ENCODE assay signal across 37 cellular contexts in the genomic region with DNA sequence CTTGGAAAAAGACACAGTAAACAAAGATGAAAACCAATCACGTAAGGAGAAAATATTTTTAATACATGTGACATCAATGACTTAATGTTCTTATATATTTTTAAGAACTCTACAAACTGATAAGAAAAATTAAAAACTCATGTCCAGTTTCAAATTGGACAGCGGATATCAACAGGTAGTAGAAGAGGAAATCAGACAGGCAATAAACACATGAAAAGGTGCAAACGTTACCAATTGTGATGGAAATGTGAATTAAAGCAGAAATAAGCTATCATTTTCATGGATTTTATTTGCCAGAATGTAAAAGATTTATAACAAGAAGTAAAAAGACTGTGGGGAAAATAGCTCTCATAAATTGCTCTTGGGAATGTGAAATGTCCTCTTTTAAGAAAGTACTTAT.
"Had no signal": no experiment of that assay in that cellular context is flagged by ENCODE, and none has a peak within 500 bp of the region (broad histone marks: within the 10 kb centered on the region; RNA-seq: fewer than 3 reads in every experiment).

No MANE protein-coding gene starts in this region.

- H3K27ac ChIP-seq: adrenal gland, ascending aorta, brain microvascular endothelial cell, breast epithelium, cardiac muscle cell had no signal

- H3K27me3 ChIP-seq: adrenal gland, ascending aorta, brain microvascular endothelial cell, breast epithelium, cardiac muscle cell had no signal

- H3K4me3 Mint-ChIP-seq: activated naive CD4-positive, alpha-beta T cell treated with anti-CD3 and anti-CD28 coated beads for 36 hours; activated naive CD4-positive, alpha-beta T cell treated with anti-CD3 and anti-CD28 coated beads, Interleukin-2, amount 10 ng/mL, durations not matched to agents 7 days and 5 days; activated naive CD4-positive, alpha-beta T cell treated with anti-CD3 and anti-CD28 coated beads, Interleukin-2, amount 50 U/mL, for 24 hours; activated naive CD8-positive, alpha-beta T cell; activated naive CD8-positive, alpha-beta T cell treated with anti-CD3 and anti-CD28 coated beads for 36 hours; activated naive CD8-positive, alpha-beta T cell treated with anti-CD3 and anti-CD28 coated beads, Interleukin-2, amount 10 ng/mL, durations not matched to agents 7 days and 5 days; activated naive CD8-positive, alpha-beta T cell treated with anti-CD3 and anti-CD28 coated beads, Interleukin-2, amount 50 U/mL, for 24 hours; activated T-cell treated with anti-CD3 and anti-CD28 coated beads, Interleukin-2, amount 50 U/mL, for 24 hours; activated T-cell treated with anti-CD3 and anti-CD28 coated beads, Interleukin-2, amount 50 U/mL, for 4 hours; activated T-cell treated with anti-CD3 and anti-CD28 coated beads, Interleukin-2, amount 50 U/mL, for 72 hours; activated T-helper 1 cell treated with anti-CD3 and anti-CD28 coated beads, Interleukin-12 subunit alpha, Interleukin-12 subunit beta, Interleukin-2, Interleukin-4 antibody, amounts not matched to agents 30 ng/mL and 10 ng/mL and 1 ng/mL, durations not matched to agents 14 hours and 24 hours and 36 hours; activated T-helper 17 cell treated with anti-CD3 and anti-CD28 coated beads, Interleukin-2, amount 50 U/mL, for 72 hours; brain had no signal

- H3K27me3 Mint-ChIP-seq: activated naive CD4-positive, alpha-beta T cell treated with anti-CD3 and anti-CD28 coated beads, Interleukin-2, amount 10 ng/mL, durations not matched to agents 7 days and 5 days; activated naive CD8-positive, alpha-beta T cell treated with anti-CD3 and anti-CD28 coated beads for 36 hours; activated T-helper 17 cell treated with anti-CD3 and anti-CD28 coated beads, Interleukin-2, amount 50 U/mL, for 72 hours; brain; central memory CD8-positive, alpha-beta T cell had no signal

- H3K9me3 ChIP-seq: adrenal gland, ascending aorta, breast epithelium had no signal

- H3K27ac Mint-ChIP-seq: activated naive CD4-positive, alpha-beta T cell treated with anti-CD3 and anti-CD28 coated beads for 36 hours; activated naive CD4-positive, alpha-beta T cell treated with anti-CD3 and anti-CD28 coated beads, Interleukin-2, amount 10 ng/mL, durations not matched to agents 7 days and 5 days; activated naive CD4-positive, alpha-beta T cell treated with anti-CD3 and anti-CD28 coated beads, Interleukin-2, amount 50 U/mL, for 24 hours; activated naive CD4-positive, alpha-beta T cell treated with anti-CD3 and anti-CD28 coated beads, Interleukin-2, amount 50 U/mL, for 72 hours; activated naive CD8-positive, alpha-beta T cell; activated naive CD8-positive, alpha-beta T cell treated with anti-CD3 and anti-CD28 coated beads for 36 hours; activated naive CD8-positive, alpha-beta T cell treated with anti-CD3 and anti-CD28 coated beads, Interleukin-2, amount 10 ng/mL, durations not matched to agents 7 days and 5 days; activated naive CD8-positive, alpha-beta T cell treated with anti-CD3 and anti-CD28 coated beads, Interleukin-2, amount 50 U/mL, for 24 hours; activated T-cell treated with anti-CD3 and anti-CD28 coated beads, Interleukin-2, amount 50 U/mL, for 24 hours; activated T-cell treated with anti-CD3 and anti-CD28 coated beads, Interleukin-2, amount 50 U/mL, for 72 hours; activated T-helper 1 cell treated with anti-CD3 and anti-CD28 coated beads, Interleukin-12 subunit alpha, Interleukin-12 subunit beta, Interleukin-2, Interleukin-4 antibody, amounts not matched to agents 30 ng/mL and 10 ng/mL and 1 ng/mL, durations not matched to agents 14 hours and 24 hours and 36 hours; activated T-helper 17 cell treated with anti-CD3 and anti-CD28 coated beads, Interleukin-2, amount 50 U/mL, for 72 hours; activated T-helper 2 cell treated with anti-CD3 and anti-CD28 coated beads, Interferon-gamma antibody, Interleukin-2, Interleukin-4, amounts not matched to agents 10 μg/mL and 5 μg/mL and 100 μg/mL, durations not matched to agents 14 hours and 24 hours and 36 hours; brain had no signal

- H3K36me3 Mint-ChIP-seq: activated naive CD4-positive, alpha-beta T cell treated with anti-CD3 and anti-CD28 coated beads, Interleukin-2, amount 10 ng/mL, durations not matched to agents 7 days and 5 days; activated naive CD4-positive, alpha-beta T cell treated with anti-CD3 and anti-CD28 coated beads, Interleukin-2, amount 50 U/mL, for 24 hours; activated naive CD4-positive, alpha-beta T cell treated with anti-CD3 and anti-CD28 coated beads, Interleukin-2, amount 50 U/mL, for 72 hours; activated naive CD8-positive, alpha-beta T cell; activated naive CD8-positive, alpha-beta T cell treated with anti-CD3 and anti-CD28 coated beads for 36 hours; brain had no signal

- H3K4me1 ChIP-seq: adrenal gland, ascending aorta, breast epithelium had no signal

- H3K36me3 ChIP-seq: ascending aorta, brain microvascular endothelial cell, breast epithelium, cardiac muscle cell had no signal

- H3K4me1 Mint-ChIP-seq: activated naive CD4-positive, alpha-beta T cell treated with anti-CD3 and anti-CD28 coated beads, Interleukin-2, amount 10 ng/mL, durations not matched to agents 7 days and 5 days; activated naive CD4-positive, alpha-beta T cell treated with anti-CD3 and anti-CD28 coated beads, Interleukin-2, amount 50 U/mL, for 24 hours; activated T-helper 17 cell treated with anti-CD3 and anti-CD28 coated beads, Interleukin-2, amount 50 U/mL, for 72 hours had no signal

- H3K4me3 ChIP-seq: adrenal gland, ascending aorta, breast epithelium, cardiac muscle cell had no signal

- DNase-seq: activated effector memory CD4-positive, alpha-beta T cell treated with anti-CD3 and anti-CD28 coated beads, Interleukin-2, amount 50 U/mL, for 16 hours; activated effector memory CD4-positive, alpha-beta T cell treated with Interleukin-2 at 50 U/mL for 16 hours; activated gamma-delta T cell; activated gamma-delta T cell treated with Interleukin-2 at 50 U/mL for 16 hours; activated naive CD4-positive, alpha-beta T cell; activated naive CD4-positive, alpha-beta T cell treated with anti-CD3 and anti-CD28 coated beads for 36 hours; activated naive CD4-positive, alpha-beta T cell treated with anti-CD3 and anti-CD28 coated beads, Interleukin-2, amount 10 ng/mL, durations not matched to agents 7 days and 5 days; activated naive CD4-positive, alpha-beta T cell treated with anti-CD3 and anti-CD28 coated beads, Interleukin-2, amount 50 U/mL, for 16 hours; activated naive CD4-positive, alpha-beta T cell treated with Interleukin-2 at 50 U/mL for 16 hours; activated naive CD8-positive, alpha-beta T cell treated with anti-CD3 and anti-CD28 coated beads for 36 hours; activated naive CD8-positive, alpha-beta T cell treated with anti-CD3 and anti-CD28 coated beads, Interleukin-2, amount 10 ng/mL, durations not matched to agents 7 days and 5 days; activated naive CD8-positive, alpha-beta T cell treated with anti-CD3 and anti-CD28 coated beads, Interleukin-2, amount 50 U/mL, for 24 hours; activated T-cell treated with anti-CD3 and anti-CD28 coated beads, Interleukin-2, amount 50 U/mL, for 1 hour; activated T-cell treated with anti-CD3 and anti-CD28 coated beads, Interleukin-2, amount 50 U/mL, for 24 hours; activated T-cell treated with anti-CD3 and anti-CD28 coated beads, Interleukin-2, amount 50 U/mL, for 4 hours; activated T-cell treated with anti-CD3 and anti-CD28 coated beads, Interleukin-2, amount 50 U/mL, for 48 hours; activated T-cell treated with anti-CD3 and anti-CD28 coated beads, Interleukin-2, amount 50 U/mL, for 72 hours; adrenal gland; amniotic stem cell; amygdala; anterior cingulate cortex; aorta; brain microvascular endothelial cell; caudate nucleus; central memory CD4-positive, alpha-beta T cell; cerebellar nuclear complex had no signal

- ATAC-seq: activated naive CD4-positive, alpha-beta T cell treated with anti-CD3 and anti-CD28 coated beads, Interleukin-2, amount 50 U/mL, for 72 hours; activated naive CD8-positive, alpha-beta T cell treated with anti-CD3 and anti-CD28 coated beads, Interleukin-2, amount 50 U/mL, for 24 hours; activated T-cell treated with anti-CD3 and anti-CD28 coated beads, Interleukin-2, amount 50 U/mL, for 4 hours; activated T-cell treated with anti-CD3 and anti-CD28 coated beads, Interleukin-2, amount 50 U/mL, for 72 hours; activated T-helper 17 cell treated with anti-CD3 and anti-CD28 coated beads, Interleukin-2, amount 50 U/mL, for 72 hours had no signal

- H3K9me3 Mint-ChIP-seq: activated naive CD4-positive, alpha-beta T cell treated with anti-CD3 and anti-CD28 coated beads for 36 hours; activated naive CD4-positive, alpha-beta T cell treated with anti-CD3 and anti-CD28 coated beads, Interleukin-2, amount 10 ng/mL, durations not matched to agents 7 days and 5 days; activated naive CD4-positive, alpha-beta T cell treated with anti-CD3 and anti-CD28 coated beads, Interleukin-2, amount 50 U/mL, for 24 hours; activated naive CD4-positive, alpha-beta T cell treated with anti-CD3 and anti-CD28 coated beads, Interleukin-2, amount 50 U/mL, for 72 hours; activated naive CD8-positive, alpha-beta T cell treated with anti-CD3 and anti-CD28 coated beads for 36 hours; activated naive CD8-positive, alpha-beta T cell treated with anti-CD3 and anti-CD28 coated beads, Interleukin-2, amount 50 U/mL, for 24 hours; activated T-cell treated with anti-CD3 and anti-CD28 coated beads, Interleukin-2, amount 50 U/mL, for 24 hours; activated T-cell treated with anti-CD3 and anti-CD28 coated beads, Interleukin-2, amount 50 U/mL, for 4 hours; activated T-cell treated with anti-CD3 and anti-CD28 coated beads, Interleukin-2, amount 50 U/mL, for 72 hours; activated T-helper 1 cell treated with anti-CD3 and anti-CD28 coated beads, Interleukin-12 subunit alpha, Interleukin-12 subunit beta, Interleukin-2, Interleukin-4 antibody, amounts not matched to agents 30 ng/mL and 10 ng/mL and 1 ng/mL, durations not matched to agents 14 hours and 24 hours and 36 hours; activated T-helper 2 cell treated with anti-CD3 and anti-CD28 coated beads, Interferon-gamma antibody, Interleukin-2, Interleukin-4, amounts not matched to agents 10 μg/mL and 5 μg/mL and 100 μg/mL, durations not matched to agents 14 hours and 24 hours and 36 hours; brain; central memory CD8-positive, alpha-beta T cell had no signal
